In the genomic region with DNA sequence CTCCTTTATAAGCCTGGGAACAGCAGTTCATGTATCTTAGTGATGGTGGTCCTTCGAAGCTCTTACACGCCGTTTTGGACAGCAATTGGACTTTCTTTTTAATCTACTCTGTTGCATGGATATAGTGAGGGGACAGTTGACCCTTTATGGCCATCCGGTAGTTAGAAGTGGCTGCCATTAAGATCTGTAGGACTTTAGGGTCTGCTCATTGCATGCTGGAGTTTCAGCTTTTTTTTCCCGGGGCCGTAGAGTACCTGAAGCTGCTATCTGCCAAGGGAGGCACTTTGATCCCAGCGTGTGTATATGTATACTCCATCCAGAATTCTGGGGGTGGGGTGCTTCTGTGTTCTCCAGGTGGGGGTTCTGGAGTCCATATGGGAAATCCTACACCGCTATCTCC, we compare ENCODE assay signal across 9 cellular contexts. TPM values are rescaled to one million over a fixed set of nuclear protein-coding genes. Genes with fewer than 3 reads are reported as not detected.
A peak's percentile ranks its signal among the peaks of the same experiment; 100 is the strongest.
DNase-seq lines count a peak whose midpoint lies in the region; FAIRE-seq and TF ChIP-seq lines count a peak whose summit lies in the region.
"Had no signal": no experiment of that assay in that cellular context is flagged by ENCODE, and none has a peak within 500 bp of the region (broad histone marks: within the 10 kb centered on the region; RNA-seq: fewer than 3 reads in every experiment).

No MANE protein-coding gene starts in this region.

- H3K18ac ChIP-seq in H1 (ENCODE audit: extremely low read depth, low read length): no peak overlapping the region

- CTCF ChIA-PET in AG04450 (lab: Charles Lee) (interaction anchor here (1.6 to 2.6 kb wide), 2 partner anchors 39 to 182 kb away, joined by 5 to 19 read pairs; no protein-coding TSS in a partner anchor), H1 (lab: Charles Lee; ENCODE audit: partially characterized antibody) (interaction anchor here (0.9 to 1.8 kb wide), 8 partner anchors 12 to 158 kb away, joined by 3 to 6 read pairs (median 4); no protein-coding TSS in a partner anchor)

- no peak for TF ChIP-seq RAD21 in H1 (IDR thresholded peaks at IDR 0.05 in 1 of 2, conservative IDR thresholded peaks at IDR 0.05 in 1 of 2; ENCODE audit: low read depth in 2 of 2, low read length in 2 of 2)

- H3K4me1 Mint-ChIP-seq in T-helper 2 cell treated with Interferon-gamma antibody and Interleukin-4, amounts not matched to agents 5 μg/mL and 100 μg/mL, for 36 hours (ENCODE audit: low read depth): peaks cover 13% of the 10 kb centered on the region

- no peak overlapping the region for H2BK120ac ChIP-seq in H1 (replicated peaks; ENCODE audit: low read depth, low read length)

- H3K27ac ChIP-seq in AG04450 (ENCODE audit: low read depth, low read length) (no peak overlapping the region), HL-60 (replicated peaks) (no peak overlapping the region), H1 (ENCODE audit: low read depth, low read length) (no peak overlapping the region), muscle layer of colon (ENCODE audit: low read depth, low read length) (no peak overlapping the region)

- TF ChIP-seq EP300 in H1 (IDR thresholded peaks at IDR 0.05; ENCODE audit: borderline replicate concordance in 1 of 2, low read depth in 2 of 2, low read length in 2 of 2): no peak

- H3K9ac ChIP-seq in H1 (replicated peaks in 1 of 4; ENCODE audit: extremely low read depth in 1 of 4, low read depth in 3 of 4, low read length in 3 of 4): peak overlapping the region in 2 of 4 experiments; percentile 79 to 93; a peak in 1 of 7 replicates
- peak overlapping the region; percentile 47 for H3K9ac ChIP-seq in muscle layer of colon (ENCODE audit: low read length)

- no peak overlapping the region for H2AK5ac ChIP-seq in H1 (ENCODE audit: low read depth, low read length)

- H4K5ac ChIP-seq in H1 (ENCODE audit: insufficient read length, low read depth, low read length): no peak overlapping the region

- H3K23ac ChIP-seq in H1 (ENCODE audit: insufficient read length): no peak overlapping the region

- no peak overlapping the region for H3K14ac ChIP-seq in H1 (ENCODE audit: insufficient read length)

- 86% methylated on average over 8 of the region's 8 CpGs; no CpG with 5 or more reads in 1 of the 2 experiments for whole genome bisulfite sequencing in H1 (ENCODE audit: extremely low coverage in 1 of 2, insufficient coverage in 1 of 2, insufficient read length in 1 of 2, insufficient replicate concordance in 2 of 2, low coverage in 1 of 2, low lambda C conversion rate in 2 of 2, missing lambda C conversion rate in 1 of 2), 2 experiments

- H4K8ac ChIP-seq in H1 (ENCODE audit: extremely low read depth, insufficient read depth, low read length): no peak overlapping the region; the same call in 1 of the 2 replicates

- H3K4ac ChIP-seq in H1 (replicated peaks; ENCODE audit: insufficient read length, low read depth, low read length): no peak overlapping the region

- no peak overlapping the region for H2BK5ac ChIP-seq in H1 (ENCODE audit: low read depth, low read length)

- H2BK12ac ChIP-seq in H1 (ENCODE audit: low read depth, low read length): no peak overlapping the region

- H3K4me3 Mint-ChIP-seq in T-helper 2 cell treated with Interferon-gamma antibody and Interleukin-4, amounts not matched to agents 5 μg/mL and 100 μg/mL, for 36 hours: no peak overlapping the region

- no peaks in the 10 kb centered on the region for H3K79me1 ChIP-seq in H1 (ENCODE audit: low read depth, low read length)

- FAIRE-seq in H1 (lab: Jason Lieb, UNC): no peak
- FAIRE-seq: D721Med had no signal

- no peak overlapping the region for H3K56ac ChIP-seq in H1 (replicated peaks; ENCODE audit: insufficient read length, low read depth, low read length)

- TF ChIP-seq POLR2A in H1 (IDR thresholded peaks at IDR 0.05; ENCODE audit: control extremely low read depth in 1 of 2, low read depth in 2 of 2, low read length in 2 of 2): no peak

- no peak overlapping the region for H2BK20ac ChIP-seq in H1 (ENCODE audit: low read length)

- H3K4me3 ChIP-seq in AG04450 (ENCODE audit: low read depth, low read length) (peak overlapping the region; percentile 80), HL-60 (replicated peaks; ENCODE audit: insufficient read depth, low read length) (peak overlapping the region; percentile 77), H1 (ENCODE audit: extremely low read depth in 1 of 4, insufficient read depth in 2 of 4, low read depth in 3 of 4, low read length in 4 of 4) (peak overlapping the region; percentile 70 to 86 (median 80); a peak in 5 of 8 replicates), muscle layer of colon (ENCODE audit: low read depth in 1 of 2, low read length in 2 of 2) (peak overlapping the region in 1 of 2 donors; percentile 80)

- H3K23me2 ChIP-seq in H1 (ENCODE audit: low read depth, low read length): peaks cover 20% of the 10 kb centered on the region

- H3K4me1 ChIP-seq in H1 (replicated peaks in 1 of 4; ENCODE audit: control insufficient read depth in 3 of 4, insufficient read depth in 4 of 4, low read length in 3 of 4) (peaks cover 0 to 22% (median 18%) of the 10 kb centered on the region in 4 experiments; a peak in 6 of 7 replicates), muscle layer of colon (ENCODE audit: insufficient read depth, low read length) (peaks cover 29% of the 10 kb centered on the region)

- H3K79me2 ChIP-seq in H1 (ENCODE audit: control insufficient read depth in 1 of 2, insufficient read depth in 2 of 2, low read length in 2 of 2): peaks cover 0 to 5% of the 10 kb centered on the region in 2 experiments; a peak in 1 of 4 replicates

- no peak overlapping the region for H2BK15ac ChIP-seq in H1 (ENCODE audit: low read length)

- no peak for DNase-seq in AG04450 (ENCODE audit: low read depth, low spot score)
- DNase-seq in HL-60 (ENCODE audit: low read depth in 1 of 2, low spot score in 1 of 2): no peak
- DNase-seq in H1 (ENCODE audit: low read depth in 1 of 2, low spot score in 2 of 2): no peak
- no peak for DNase-seq in stimulated activated CD4-positive, alpha-beta T cell treated with anti-CD3 and anti-CD28 coated beads, Interleukin-4, amount 100 ng/mL, for 4 hours
- no peak for DNase-seq in T-helper 2 cell treated with Interferon-gamma antibody and Interleukin-4, amounts not matched to agents 5 μg/mL and 100 μg/mL, for 36 hours (ENCODE audit: low spot score)
- no peak for DNase-seq in activated gamma-delta T cell treated with Interleukin-2 at 50 U/mL for 16 hours
- DNase-seq in iPS-NIHi7 (ENCODE audit: extremely low spot score): no peak

- H4K91ac ChIP-seq in H1 (replicated peaks; ENCODE audit: insufficient read length, low read length): no peak overlapping the region

- peaks cover 12% of the 10 kb centered on the region for H3K36me3 Mint-ChIP-seq in T-helper 2 cell treated with Interferon-gamma antibody and Interleukin-4, amounts not matched to agents 5 μg/mL and 100 μg/mL, for 36 hours (ENCODE audit: low read depth)

- H3K27me3 ChIP-seq in AG04450 (ENCODE audit: control insufficient read depth, insufficient read depth, low read length): no peaks in the 10 kb centered on the region
- no peaks in the 10 kb centered on the region for H3K27me3 ChIP-seq in HL-60 (ENCODE audit: insufficient read depth, poor library complexity, severe bottlenecking)
- H3K27me3 ChIP-seq in H1 (replicated peaks in 1 of 4; ENCODE audit: control insufficient read depth in 3 of 4, extremely low read depth in 1 of 4, insufficient read depth in 3 of 4, low read length in 3 of 4): peaks cover 16 to 30% (median 25%) of the 10 kb centered on the region in 4 experiments
- no peaks in the 10 kb centered on the region for H3K27me3 ChIP-seq in muscle layer of colon (ENCODE audit: control insufficient read depth in 1 of 2, insufficient read depth in 2 of 2, low read length in 2 of 2)

- no peak overlapping the region for H2AFZ ChIP-seq in H1 (ENCODE audit: low read length)

- no peak overlapping the region for H3K27ac Mint-ChIP-seq in T-helper 2 cell treated with Interferon-gamma antibody and Interleukin-4, amounts not matched to agents 5 μg/mL and 100 μg/mL, for 36 hours

- POLR2A ChIA-PET in AG04450 (lab: Yijun Ruan, JAX): interaction anchor here (0.8 kb wide), 1 partner anchor 23 kb away, joined by 3 read pairs; no protein-coding TSS in a partner anchor
- POLR2A ChIA-PET in H1 (lab: Charles Lee; ENCODE audit: partially characterized antibody): interaction anchor here (0.9 to 1.7 kb wide), 5 partner anchors 10 to 172 kb away, joined by 3 to 5 read pairs (median 3); a partner anchor contains a TSS

- peaks cover 0 to 8% of the 10 kb centered on the region in 2 experiments for H4K20me1 ChIP-seq in H1 (replicated peaks in 1 of 2; ENCODE audit: control insufficient read depth in 1 of 2, insufficient read depth in 2 of 2, low read length in 2 of 2)

- TF ChIP-seq CTCF in AG04450 (IDR thresholded peaks at IDR 0.05; ENCODE audit: low read depth, low read length) (no peak), HL-60 (IDR thresholded peaks at IDR 0.05; ENCODE audit: insufficient read depth, low read length) (no peak), H1 (IDR thresholded peaks at IDR 0.05; ENCODE audit: control extremely low read depth in 1 of 3, insufficient read depth in 1 of 3, low read depth in 1 of 3, low read length in 3 of 3) (no peak)

- peak overlapping the region; percentile 74 to 97 for H3K4me2 ChIP-seq in H1 (ENCODE audit: insufficient read depth in 1 of 2, low read depth in 2 of 2, low read length in 2 of 2)

- no peaks in the 10 kb centered on the region for H3K27me3 Mint-ChIP-seq in T-helper 2 cell treated with Interferon-gamma antibody and Interleukin-4, amounts not matched to agents 5 μg/mL and 100 μg/mL, for 36 hours (ENCODE audit: low read depth)

- no peaks in the 10 kb centered on the region; a peak in 1 of 8 replicates for H3K36me3 ChIP-seq in H1 (ENCODE audit: control insufficient read depth in 2 of 4, insufficient read depth in 4 of 4, low read length in 3 of 4)
- no peaks in the 10 kb centered on the region for H3K36me3 ChIP-seq in muscle layer of colon (ENCODE audit: insufficient read depth, low read length)

- H3K9me3 ChIP-seq in AG04450 (ENCODE audit: control insufficient read depth, insufficient read depth, low read length) (no peaks in the 10 kb centered on the region; the same call in 1 of the 2 replicates), H1 (ENCODE audit: insufficient read depth in 2 of 2, low read depth in 1 of 2, low read length in 1 of 2) (no peaks in the 10 kb centered on the region), muscle layer of colon (ENCODE audit: low read length) (no peaks in the 10 kb centered on the region)

- no peaks in the 10 kb centered on the region for H3K9me3 Mint-ChIP-seq in T-helper 2 cell treated with Interferon-gamma antibody and Interleukin-4, amounts not matched to agents 5 μg/mL and 100 μg/mL, for 36 hours

RNA-seq across cellular contexts. Expression of a gene that starts 1.2 kb away (rescaled TPM):
- polyA plus RNA-seq in AG04450 (2011; rRNA removed) (6.9 and 8.1 TPM in 2 replicates), H1 (2011; rRNA removed) (11.0 and 13.5 TPM in 2 replicates)
- 5.3 and 8.7 TPM in 2 replicates for polyA minus RNA-seq in AG04450 (2011; rRNA and poly(A)+ RNA removed)
- total RNA-seq in H1 (2021; fragmentation: NEBNext Ultra II Directional; extraction: Animal tissue kit (Norgen Biotek cat#: 25700)): 15.5 and 18.0 TPM in 2 replicates
- 14.5 TPM for polyA plus RNA-seq in H1 (2011; cell fraction: cytosol; rRNA removed)
- 11.9 TPM for polyA plus RNA-seq in H1 (2011; cell fraction: nucleus; rRNA removed)
- 13.6 to 15.2 TPM (median 14.3 TPM) in 4 replicates for polyA plus RNA-seq in H1 (2012, experiment 1 of 2)
- polyA plus RNA-seq in H1 (2012, experiment 2 of 2): 1.9 TPM
- polyA plus RNA-seq in H1 (2013, experiment 1 of 2): 9.2 TPM
- polyA plus RNA-seq in H1 (2013, experiment 2 of 2): 10.4 TPM
- 10.8 and 16.3 TPM in 2 replicates for polyA minus RNA-seq in H1 (2011; rRNA and poly(A)+ RNA removed)
- polyA minus RNA-seq in H1 (2011; cell fraction: cytosol; rRNA and poly(A)+ RNA removed): 5.7 TPM
- 10.8 TPM for polyA minus RNA-seq in H1 (2011; cell fraction: nucleus; rRNA and poly(A)+ RNA removed)

RNA-seq across cellular contexts. Expression of a gene that starts 1.7 kb away (rescaled TPM):
- polyA plus RNA-seq in AG04450 (2011; rRNA removed) (49.3 and 59.0 TPM in 2 replicates), H1 (2011; rRNA removed) (109 and 116 TPM in 2 replicates)
- 10.9 and 15.8 TPM in 2 replicates for polyA minus RNA-seq in AG04450 (2011; rRNA and poly(A)+ RNA removed)
- total RNA-seq in H1 (2021; fragmentation: NEBNext Ultra II Directional; extraction: Animal tissue kit (Norgen Biotek cat#: 25700)): 27.0 and 30.2 TPM in 2 replicates
- polyA plus RNA-seq in H1 (2011; cell fraction: cytosol; rRNA removed): 69.8 TPM
- 69.1 TPM for polyA plus RNA-seq in H1 (2011; cell fraction: nucleus; rRNA removed)
- polyA plus RNA-seq in H1 (2012, experiment 1 of 2): 37.0 to 54.9 TPM (median 48.8 TPM) in 4 replicates
- 49.4 TPM for polyA plus RNA-seq in H1 (2012, experiment 2 of 2)
- polyA plus RNA-seq in H1 (2013, experiment 1 of 2): 62.5 TPM
- 54.4 TPM for polyA plus RNA-seq in H1 (2013, experiment 2 of 2)
- 5.6 and 11.4 TPM in 2 replicates for polyA minus RNA-seq in H1 (2011; rRNA and poly(A)+ RNA removed)
- polyA minus RNA-seq in H1 (2011; cell fraction: cytosol; rRNA and poly(A)+ RNA removed): 93.6 TPM
- polyA minus RNA-seq in H1 (2011; cell fraction: nucleus; rRNA and poly(A)+ RNA removed): 26.3 TPM

RNA-seq across cellular contexts. Expression of a gene that starts 4.2 kb away (rescaled TPM):
- polyA plus RNA-seq in AG04450 (2011; rRNA removed) (0.29 and 0.45 TPM in 2 replicates), H1 (2011; rRNA removed) (8.8 and 11.6 TPM in 2 replicates)
- 0.78 TPM in 1 of 2 replicates, not detected in the other for polyA minus RNA-seq in AG04450 (2011; rRNA and poly(A)+ RNA removed)
- total RNA-seq in H1 (2021; fragmentation: NEBNext Ultra II Directional; extraction: Animal tissue kit (Norgen Biotek cat#: 25700)): 0.69 TPM in 1 of 2 replicates, not detected in the other
- polyA plus RNA-seq in H1 (2011; cell fraction: cytosol; rRNA removed): 4.2 TPM
- polyA plus RNA-seq in H1 (2011; cell fraction: nucleus; rRNA removed): 6.0 TPM
- 2.9 to 6.2 TPM (median 4.0 TPM) in 4 replicates for polyA plus RNA-seq in H1 (2012, experiment 1 of 2)
- 5.3 TPM for polyA plus RNA-seq in H1 (2012, experiment 2 of 2)
- 1.1 TPM for polyA plus RNA-seq in H1 (2013, experiment 1 of 2)
- polyA plus RNA-seq in H1 (2013, experiment 2 of 2): 1.3 TPM
- 0.37 and 0.91 TPM in 2 replicates for polyA minus RNA-seq in H1 (2011; rRNA and poly(A)+ RNA removed)
- polyA minus RNA-seq in H1 (2011; cell fraction: cytosol; rRNA and poly(A)+ RNA removed): not detected
- 2.1 TPM for polyA minus RNA-seq in H1 (2011; cell fraction: nucleus; rRNA and poly(A)+ RNA removed)

RNA-seq across cellular contexts. Expression of a gene that starts 25.0 kb away (rescaled TPM):
- 2.0 and 2.4 TPM in 2 replicates for polyA plus RNA-seq in AG04450 (2011; rRNA removed)
- 15.3 and 16.4 TPM in 2 replicates for polyA minus RNA-seq in AG04450 (2011; rRNA and poly(A)+ RNA removed)
- 3.4 and 3.7 TPM in 2 replicates for total RNA-seq in H1 (2021; fragmentation: NEBNext Ultra II Directional; extraction: Animal tissue kit (Norgen Biotek cat#: 25700))
- 0.48 and 0.80 TPM in 2 replicates for polyA plus RNA-seq in H1 (2011; rRNA removed)
- 0.39 TPM for polyA plus RNA-seq in H1 (2011; cell fraction: cytosol; rRNA removed)
- 2.0 TPM for polyA plus RNA-seq in H1 (2011; cell fraction: nucleus; rRNA removed)
- 3.7 to 5.8 TPM (median 5.1 TPM) in 4 replicates for polyA plus RNA-seq in H1 (2012, experiment 1 of 2)
- 3.0 TPM for polyA plus RNA-seq in H1 (2012, experiment 2 of 2)
- 1.2 TPM for polyA plus RNA-seq in H1 (2013, experiment 1 of 2)
- polyA plus RNA-seq in H1 (2013, experiment 2 of 2): 1.2 TPM
- 1.8 and 2.0 TPM in 2 replicates for polyA minus RNA-seq in H1 (2011; rRNA and poly(A)+ RNA removed)
- polyA minus RNA-seq in H1 (2011; cell fraction: cytosol; rRNA and poly(A)+ RNA removed): 2.1 TPM
- 8.7 TPM for polyA minus RNA-seq in H1 (2011; cell fraction: nucleus; rRNA and poly(A)+ RNA removed)

RNA-seq across cellular contexts. Expression of a gene that starts 29.6 kb away (rescaled TPM):
- polyA plus RNA-seq in AG04450 (2011; rRNA removed): 50.0 and 68.6 TPM in 2 replicates
- 155 and 187 TPM in 2 replicates for polyA minus RNA-seq in AG04450 (2011; rRNA and poly(A)+ RNA removed)
- total RNA-seq in H1 (2021; fragmentation: NEBNext Ultra II Directional; extraction: Animal tissue kit (Norgen Biotek cat#: 25700)): 12.9 and 14.2 TPM in 2 replicates
- polyA plus RNA-seq in H1 (2011; rRNA removed): 12.3 and 18.3 TPM in 2 replicates
- polyA plus RNA-seq in H1 (2011; cell fraction: cytosol; rRNA removed): 12.4 TPM
- 45.8 TPM for polyA plus RNA-seq in H1 (2011; cell fraction: nucleus; rRNA removed)
- polyA plus RNA-seq in H1 (2012, experiment 1 of 2): 20.4 to 31.7 TPM (median 27.8 TPM) in 4 replicates
- 4.9 TPM for polyA plus RNA-seq in H1 (2012, experiment 2 of 2)
- polyA plus RNA-seq in H1 (2013, experiment 1 of 2): 12.0 TPM
- 11.8 TPM for polyA plus RNA-seq in H1 (2013, experiment 2 of 2)
- polyA minus RNA-seq in H1 (2011; rRNA and poly(A)+ RNA removed): 17.4 and 27.2 TPM in 2 replicates
- polyA minus RNA-seq in H1 (2011; cell fraction: cytosol; rRNA and poly(A)+ RNA removed): 16.4 TPM
- polyA minus RNA-seq in H1 (2011; cell fraction: nucleus; rRNA and poly(A)+ RNA removed): 16.2 TPM
